ENCODE assay signal across 25 cellular contexts in the genomic region with DNA sequence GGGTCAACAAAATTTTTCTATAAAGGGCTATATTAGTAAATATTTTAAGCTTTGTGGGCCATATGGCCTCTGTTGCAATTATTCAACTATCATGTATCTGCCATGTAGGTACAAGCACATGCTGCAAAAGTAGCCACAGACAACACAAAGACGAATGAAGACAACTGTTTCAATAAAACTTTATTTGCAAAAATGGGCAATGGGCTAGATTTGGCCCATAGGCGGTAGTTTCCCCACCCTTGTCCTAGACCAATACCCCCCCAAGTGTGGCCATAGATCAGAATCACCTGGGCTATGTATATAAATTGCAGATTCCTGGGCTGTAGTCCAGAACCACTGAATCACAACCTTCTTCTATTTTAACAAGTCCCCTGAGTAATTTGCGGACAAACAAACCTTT.
DNase-seq lines count a peak whose midpoint lies in the region; ATAC-seq, FAIRE-seq and TF ChIP-seq lines count a peak whose summit lies in the region.
"Had no signal": no experiment of that assay in that cellular context is flagged by ENCODE, and none has a peak within 500 bp of the region (broad histone marks: within the 10 kb centered on the region; RNA-seq: fewer than 3 reads in every experiment).

No MANE protein-coding gene starts in this region.

- H3K9ac ChIP-seq in H9 (ENCODE audit: extremely low read depth, insufficient read length, low read length) (no peak overlapping the region), K562 (ENCODE audit: insufficient read depth in 1 of 2, low read depth in 2 of 2, low read length in 2 of 2) (no peak overlapping the region)
- H3K9ac ChIP-seq: BLaER1 had no signal

- H3T11ph ChIP-seq in H9 (ENCODE audit: low read length) = no peak overlapping the region

- H3K79me2 ChIP-seq in H9 (ENCODE audit: insufficient read depth, low read length) (no peaks in the 10 kb centered on the region), K562 (ENCODE audit: control insufficient read depth, insufficient read depth, low read length) (no peaks in the 10 kb centered on the region)

- no peak overlapping the region for H4K5ac ChIP-seq in H9 (ENCODE audit: insufficient read length, low read depth, low read length)

- H3K4me1 ChIP-seq in H9 (ENCODE audit: insufficient read depth, low read length) = no peaks in the 10 kb centered on the region
- H3K4me1 ChIP-seq in K562 (replicated peaks in 1 of 2; ENCODE audit: control insufficient read depth in 2 of 2, insufficient read depth in 2 of 2, low read length in 2 of 2) = no peaks in the 10 kb centered on the region
- H3K4me1 ChIP-seq in prostate gland (replicated peaks) = no peaks in the 10 kb centered on the region
- H3K4me1 ChIP-seq: BE2C had no signal

- intact Hi-C loops in K562 (cut with micrococcal nuclease) (no loop called here), prostate gland (cut with DNase I) (no loop called here)

- H3K36me3 Mint-ChIP-seq in H9 (ENCODE audit: insufficient read depth in 1 of 3, low read depth in 3 of 3) = peaks cover 0 to 15% (median 2%) of the 10 kb centered on the region in 3 experiments; a peak in 5 of 7 replicates
- no peaks in the 10 kb centered on the region for H3K36me3 Mint-ChIP-seq in stimulated activated naive B cell treated with anti-CD40 and anti-IgM and Interleukin-4, amounts not matched to agents 10 μg/mL and 1 μg/mL and 100 μg/mL, for 72 hours
- H3K36me3 Mint-ChIP-seq: CD14-positive monocyte; CD4-positive, alpha-beta memory T cell; CD4-positive, CD25-positive, alpha-beta regulatory T cell; CD8-positive, alpha-beta memory T cell had no signal

- no peak overlapping the region for H3K14ac ChIP-seq in H9 (ENCODE audit: insufficient read depth, low read length)

- no peak overlapping the region for H3K4me3 Mint-ChIP-seq in H9
- H3K4me3 Mint-ChIP-seq in stimulated activated naive B cell treated with anti-CD40 and anti-IgM and Interleukin-4, amounts not matched to agents 10 μg/mL and 1 μg/mL and 100 μg/mL, for 72 hours = no peak overlapping the region
- H3K4me3 Mint-ChIP-seq: CD14-positive monocyte; CD4-positive, alpha-beta memory T cell; CD4-positive, CD25-positive, alpha-beta regulatory T cell; CD8-positive, alpha-beta memory T cell had no signal

- peak overlapping the region; percentile 11 for H2BK20ac ChIP-seq in H9 (ENCODE audit: low read depth, low read length, poor library complexity, severe bottlenecking)

- TF ChIP-seq RAD21 in K562 (CRISPR knock-in tag; conservative IDR thresholded peaks at IDR 0.05 in 1 of 2, IDR thresholded peaks at IDR 0.05 in 1 of 2) = no peak

- H4K8ac ChIP-seq in H9 (replicated peaks; ENCODE audit: insufficient read length, low read depth, low read length) = no peak overlapping the region

- no peak for TF ChIP-seq CTCF in H9 (conservative IDR thresholded peaks at IDR 0.05)
- TF ChIP-seq CTCF in VCaP (conservative IDR thresholded peaks at IDR 0.05) = no peak
- no peak for TF ChIP-seq CTCF in K562 (IDR thresholded peaks at IDR 0.05 in 2 of 3, conservative IDR thresholded peaks at IDR 0.05 in 1 of 3; ENCODE audit: insufficient read depth in 2 of 3, low read depth in 1 of 3, low read length in 3 of 3)
- no peak for TF ChIP-seq CTCF in prostate gland (IDR thresholded peaks at IDR 0.05)

- H2BK12ac ChIP-seq in H9 (ENCODE audit: insufficient read length, low read depth, low read length) = no peak overlapping the region

- no peak for FAIRE-seq in K562 (lab: Jason Lieb, UNC)
- FAIRE-seq: A204.1, GM12891 had no signal

- POLR2A ChIA-PET in K562 (lab: Yijun Ruan, JAX) = no interaction called here

- H4K91ac ChIP-seq in H9 (ENCODE audit: insufficient read length, low read depth, low read length) = no peak overlapping the region

- no peak overlapping the region for H3K56ac ChIP-seq in H9 (ENCODE audit: insufficient read length, low read depth, low read length)

- H3K27ac ChIP-seq in H9 (ENCODE audit: insufficient read length, low read depth, low read length) = no peak overlapping the region
- H3K27ac ChIP-seq in VCaP = peak overlapping the region; percentile 21; the same call in 1 of the 2 replicates
- no peak overlapping the region for H3K27ac ChIP-seq in K562 (ENCODE audit: extremely low read depth, low read depth, low read length)
- no peak overlapping the region for H3K27ac ChIP-seq in prostate gland
- H3K27ac ChIP-seq: BLaER1 had no signal

- H3K27me3 Mint-ChIP-seq in H9 (ENCODE audit: low read depth) = no peaks in the 10 kb centered on the region; the same call in 1 of the 2 replicates
- no peaks in the 10 kb centered on the region for H3K27me3 Mint-ChIP-seq in stimulated activated naive B cell treated with anti-CD40 and anti-IgM and Interleukin-4, amounts not matched to agents 10 μg/mL and 1 μg/mL and 100 μg/mL, for 72 hours
- H3K27me3 Mint-ChIP-seq: CD4-positive, alpha-beta memory T cell; CD4-positive, CD25-positive, alpha-beta regulatory T cell; CD8-positive, alpha-beta memory T cell had no signal

- H3K27me3 ChIP-seq in H9 (ENCODE audit: insufficient read depth, low read length) (no peaks in the 10 kb centered on the region), K562 (ENCODE audit: control insufficient read depth in 2 of 2, insufficient read depth in 2 of 2, low read length in 2 of 2) (no peaks in the 10 kb centered on the region), prostate gland (replicated peaks; ENCODE audit: insufficient read depth) (no peaks in the 10 kb centered on the region)
- H3K27me3 ChIP-seq: BE2C, BLaER1 had no signal

- no peak for TF ChIP-seq EP300 in K562 (IDR thresholded peaks at IDR 0.05; ENCODE audit: low read length)

- CTCF ChIA-PET in K562 (lab: Yijun Ruan, JAX; ENCODE audit: low intra/inter-chr PET ratio) = no interaction called here

- H3K9me3 Mint-ChIP-seq in H9 = peaks cover 10 to 18% of the 10 kb centered on the region in 2 experiments; a peak in 4 of 5 replicates
- H3K9me3 Mint-ChIP-seq in stimulated activated naive B cell treated with anti-CD40 and anti-IgM and Interleukin-4, amounts not matched to agents 10 μg/mL and 1 μg/mL and 100 μg/mL, for 72 hours = peaks cover 0 to 2% of the 10 kb centered on the region in 2 donors

- peaks cover 0 to 4% of the 10 kb centered on the region in 2 experiments; a peak in 2 of 4 replicates for H3K4me1 Mint-ChIP-seq in H9
- no peaks in the 10 kb centered on the region for H3K4me1 Mint-ChIP-seq in stimulated activated naive B cell treated with anti-CD40 and anti-IgM and Interleukin-4, amounts not matched to agents 10 μg/mL and 1 μg/mL and 100 μg/mL, for 72 hours
- H3K4me1 Mint-ChIP-seq: CD14-positive monocyte; CD4-positive, alpha-beta memory T cell; CD4-positive, CD25-positive, alpha-beta regulatory T cell; CD8-positive, alpha-beta memory T cell had no signal

- H3K9me1 ChIP-seq in K562 (ENCODE audit: control insufficient read depth, insufficient read depth, low read length) = no peaks in the 10 kb centered on the region

- no peaks in the 10 kb centered on the region for H3K9me3 ChIP-seq in H9 (ENCODE audit: control insufficient read depth, low read depth, low read length)
- H3K9me3 ChIP-seq in K562 (replicated peaks; ENCODE audit: control insufficient read depth, insufficient read depth, low read depth, low read length) = no peaks in the 10 kb centered on the region
- no peaks in the 10 kb centered on the region for H3K9me3 ChIP-seq in prostate gland
- H3K9me3 ChIP-seq: BE2C had no signal

- no peak overlapping the region for H3K23ac ChIP-seq in H9 (ENCODE audit: insufficient read length, low read depth, low read length)

- H3K79me1 ChIP-seq in H9 (ENCODE audit: insufficient read depth, low read depth, low read length, poor library complexity, severe bottlenecking) = no peaks in the 10 kb centered on the region

- no peak for TF ChIP-seq POLR2A in K562 (conservative IDR thresholded peaks at IDR 0.05)
- no peak for TF ChIP-seq POLR2A in prostate gland (IDR thresholded peaks at IDR 0.05)

- BruUV-seq in K562 (replicated peaks; lab: Mats Ljungman, UMichigan) = no TSS peak

- no peaks in the 10 kb centered on the region for H3K23me2 ChIP-seq in H9 (ENCODE audit: insufficient read length, low read depth, low read length, poor library complexity, severe bottlenecking)

- no CpG with 5 or more reads among the region's 3 CpGs for WGBS in H9 (ENCODE audit: extremely low coverage, insufficient read length, low lambda C conversion rate)
- WGBS in K562 (ENCODE audit: insufficient coverage, low coverage, missing lambda C conversion rate) = 0% methylated on average over 3 of the region's 3 CpGs
- 87% methylated on average over 3 of the region's 3 CpGs for WGBS in prostate gland

- H3K4me3 ChIP-seq in K562 (no peak overlapping the region), prostate gland (no peak overlapping the region)
- H3K4me3 ChIP-seq: BLaER1 had no signal

- H2BK120ac ChIP-seq in H9 (ENCODE audit: low read depth, low read length, poor library complexity, severe bottlenecking) = no peak overlapping the region

- ATAC-seq in K562 (no peak), GM18511 (IDR thresholded peaks at IDR 0.05; ENCODE audit: unreplicated experiment) (no peak)
- no peak for ATAC-seq in stimulated activated naive B cell treated with anti-CD40 and anti-IgM and Interleukin-4, amounts not matched to agents 10 μg/mL and 1 μg/mL and 100 μg/mL, for 72 hours (replicated peaks)

- H3K4me2 ChIP-seq in H9 (ENCODE audit: insufficient read depth, insufficient read length, low read length) = no peak overlapping the region
- H3K4me2 ChIP-seq in K562 (ENCODE audit: insufficient read depth, low read length) = no peak overlapping the region
- H3K4me2 ChIP-seq: BLaER1 had no signal

- H3K27ac Mint-ChIP-seq in H9 = no peak overlapping the region
- H3K27ac Mint-ChIP-seq in stimulated activated naive B cell treated with anti-CD40 and anti-IgM and Interleukin-4, amounts not matched to agents 10 μg/mL and 1 μg/mL and 100 μg/mL, for 72 hours = no peak overlapping the region
- H3K27ac Mint-ChIP-seq: CD14-positive monocyte; CD4-positive, alpha-beta memory T cell; CD4-positive, CD25-positive, alpha-beta regulatory T cell; CD8-positive, alpha-beta memory T cell had no signal

- H3K18ac ChIP-seq in H9 (ENCODE audit: insufficient read length, low read depth, low read length) = no peak overlapping the region

- no peak overlapping the region for H2BK5ac ChIP-seq in H9 (ENCODE audit: insufficient read length, low read length)

- H3K36me3 ChIP-seq in K562 (ENCODE audit: control insufficient read depth, insufficient read depth, low read length) (no peaks in the 10 kb centered on the region), prostate gland (no peaks in the 10 kb centered on the region)
- H3K36me3 ChIP-seq: BE2C, BLaER1 had no signal

- no peaks in the 10 kb centered on the region for H4K20me1 ChIP-seq in H9 (ENCODE audit: control insufficient read depth, insufficient read depth, insufficient read length)
- H4K20me1 ChIP-seq in K562 (replicated peaks; ENCODE audit: control insufficient read depth, insufficient read depth, low read length) = no peaks in the 10 kb centered on the region; the same call in 1 of the 2 replicates
- H4K20me1 ChIP-seq: BLaER1 had no signal

- in situ Hi-C loops in K562 (cut with MboI) = no loop called here

- no peak overlapping the region for H2BK15ac ChIP-seq in H9 (ENCODE audit: low read depth, low read length)

- H2AK5ac ChIP-seq in H9 (ENCODE audit: insufficient read length, low read length) = no peak overlapping the region

- H3K4ac ChIP-seq in H9 (ENCODE audit: low read depth, low read length) = no peak overlapping the region

- H2AFZ ChIP-seq in H9 (ENCODE audit: low read length) (no peak overlapping the region), K562 (ENCODE audit: low read depth, low read length) (no peak overlapping the region)

- DNase-seq in H9 = no peak
- no peak for DNase-seq in K562 (ENCODE audit: extremely low read depth in 1 of 4, low spot score in 3 of 4)
- no peak for DNase-seq in prostate gland (ENCODE audit: low spot score)
- no peak for DNase-seq in stimulated activated naive B cell treated with anti-CD40 and anti-IgM and Interleukin-4, amounts not matched to agents 10 μg/mL and 1 μg/mL and 100 μg/mL, for 72 hours
- DNase-seq: 8988T; ACHN; BE2C; C1 segment of cervical spinal cord; CD4-positive, alpha-beta memory T cell; CD4-positive, CD25-positive, alpha-beta regulatory T cell; CD8-positive, alpha-beta memory T cell; COR-L47; DMS 273 treated with DMSO at 0.1 percent for 48 hours; DMS153; DMS53; DMS79; DND-41; EL; GDM1 had no signal
